1 cellular context compared by ENCODE assay signal in the genomic region with DNA sequence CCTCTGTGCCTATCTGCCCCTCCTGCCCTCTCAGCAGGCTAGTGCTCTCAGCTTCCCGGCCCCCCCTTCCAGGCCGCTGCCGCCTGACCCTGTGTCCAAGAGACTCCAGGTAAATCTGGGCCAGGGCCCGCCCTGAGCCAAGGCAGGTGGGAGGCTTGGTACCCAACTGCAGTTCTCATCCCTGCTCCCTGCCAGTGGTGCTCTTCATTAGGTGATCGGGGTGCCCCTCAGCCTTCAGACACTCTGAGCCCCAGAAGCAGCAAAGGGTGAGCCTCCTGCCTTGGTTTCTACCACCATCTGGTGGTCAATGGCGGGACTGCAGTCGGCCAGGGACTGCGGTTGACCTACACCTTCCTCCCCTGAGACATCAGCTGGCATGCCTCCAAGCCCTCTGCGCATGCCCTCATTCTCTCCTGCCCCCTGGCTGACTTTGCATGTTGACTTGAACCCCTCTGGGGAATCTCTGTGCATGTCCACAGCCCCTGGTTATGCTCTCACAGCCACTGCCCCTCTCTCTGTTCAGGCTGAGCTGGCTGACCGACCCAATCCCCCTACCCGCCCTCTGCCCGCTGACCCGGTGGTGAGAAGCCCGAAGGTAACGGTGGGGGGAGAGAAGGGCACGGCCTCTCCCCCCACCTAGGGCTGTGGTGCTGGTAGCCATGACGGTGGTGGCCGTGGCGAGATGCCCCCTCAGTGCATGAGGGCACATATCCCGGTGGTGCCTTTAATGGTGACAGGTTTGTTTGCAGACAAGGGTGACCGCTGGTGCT.
TF ChIP-seq lines count a peak whose summit lies in the region.

No MANE protein-coding gene starts in this region.

TF ChIP-seq in HepG2, 621 proteins besides CTCF, POLR2A, EP300 and RAD21 (continues in another document):
- TF ChIP-seq SCMH1 (CRISPR knock-in tag; IDR thresholded peaks at IDR 0.05; ENCODE audit: borderline replicate concordance) (no peak), MIER2 (CRISPR knock-in tag; IDR thresholded peaks at IDR 0.05) (0 out of 2 replicates have a peak, but pooled peaks have one; percentile 13), ZNF687 (CRISPR knock-in tag; IDR thresholded peaks at IDR 0.05) (peak; percentile 43), PAWR (CRISPR knock-in tag; IDR thresholded peaks at IDR 0.05; ENCODE audit: borderline replicate concordance) (no peak), BHLHE40 (IDR thresholded peaks at IDR 0.05; ENCODE audit: low read length) (peak; percentile 21; the same call in 1 of the 2 replicates), ZNF574 (CRISPR knock-in tag; IDR thresholded peaks at IDR 0.05) (peak; percentile 15; the same call in 1 of the 2 replicates), ZNF607 (CRISPR knock-in tag; IDR thresholded peaks at IDR 0.05; ENCODE audit: borderline replicate concordance) (0 out of 2 replicates have a peak, but pooled peaks have one; percentile 33), HNRNPH1 (optimal IDR thresholded peaks at IDR 0.05; ENCODE audit: low read depth, low read length) (no peak), GABPB1 (CRISPR knock-in tag; IDR thresholded peaks at IDR 0.05) (peak; percentile 49; the same call in 1 of the 2 replicates), ZBTB7A (CRISPR knock-in tag; IDR thresholded peaks at IDR 0.05) (0 out of 2 replicates have a peak, but pooled peaks have one; percentile 36), ZNF230 (CRISPR knock-in tag; IDR thresholded peaks at IDR 0.05) (0 out of 2 replicates have a peak, but pooled peaks have one; percentile 30), ZNF781 (CRISPR knock-in tag; IDR thresholded peaks at IDR 0.05; ENCODE audit: borderline replicate concordance, not compliant biosample characterization) (no peak), ZFX (CRISPR knock-in tag; IDR thresholded peaks at IDR 0.05; ENCODE audit: low read depth) (peak; percentile 30), SMC3 (IDR thresholded peaks at IDR 0.05; ENCODE audit: low read length) (peak; percentile 87), ZNF572 (CRISPR knock-in tag; IDR thresholded peaks at IDR 0.05) (0 out of 2 replicates have a peak, but pooled peaks have one; percentile 52), HMGXB4 (CRISPR knock-in tag; IDR thresholded peaks at IDR 0.05; ENCODE audit: borderline replicate concordance in 1 of 2, low read depth in 1 of 2) (peak in 1 of 2 experiments; percentile 47; a peak in 1 of 4 replicates), MEIS2 (CRISPR knock-in tag; IDR thresholded peaks at IDR 0.05) (0 out of 2 replicates have a peak, but pooled peaks have one; percentile 22), KMT2A (CRISPR knock-in tag; IDR thresholded peaks at IDR 0.05) (no peak), PRDM10 (CRISPR knock-in tag; IDR thresholded peaks at IDR 0.05; ENCODE audit: low read depth) (peak; percentile 75; the same call in 1 of the 2 replicates), MXI1 (IDR thresholded peaks at IDR 0.05; ENCODE audit: borderline replicate concordance, low read depth, low read length) (peak; percentile 39; the same call in 1 of the 3 replicates)
- TF ChIP-seq, protein P1, sequence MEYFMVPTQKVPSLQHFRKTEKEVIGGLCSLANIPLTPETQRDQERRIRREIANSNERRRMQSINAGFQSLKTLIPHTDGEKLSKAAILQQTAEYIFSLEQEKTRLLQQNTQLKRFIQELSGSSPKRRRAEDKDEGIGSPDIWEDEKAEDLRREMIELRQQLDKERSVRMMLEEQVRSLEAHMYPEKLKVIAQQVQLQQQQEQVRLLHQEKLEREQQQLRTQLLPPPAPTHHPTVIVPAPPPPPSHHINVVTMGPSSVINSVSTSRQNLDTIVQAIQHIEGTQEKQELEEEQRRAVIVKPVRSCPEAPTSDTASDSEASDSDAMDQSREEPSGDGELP (IDR thresholded peaks at IDR 0.05; ENCODE audit: borderline replicate concordance, low read depth) = no peak
- TF ChIP-seq, protein P2, sequence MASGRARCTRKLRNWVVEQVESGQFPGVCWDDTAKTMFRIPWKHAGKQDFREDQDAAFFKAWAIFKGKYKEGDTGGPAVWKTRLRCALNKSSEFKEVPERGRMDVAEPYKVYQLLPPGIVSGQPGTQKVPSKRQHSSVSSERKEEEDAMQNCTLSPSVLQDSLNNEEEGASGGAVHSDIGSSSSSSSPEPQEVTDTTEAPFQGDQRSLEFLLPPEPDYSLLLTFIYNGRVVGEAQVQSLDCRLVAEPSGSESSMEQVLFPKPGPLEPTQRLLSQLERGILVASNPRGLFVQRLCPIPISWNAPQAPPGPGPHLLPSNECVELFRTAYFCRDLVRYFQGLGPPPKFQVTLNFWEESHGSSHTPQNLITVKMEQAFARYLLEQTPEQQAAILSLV (CRISPR knock-in tag; IDR thresholded peaks at IDR 0.05; ENCODE audit: borderline replicate concordance) = peak; percentile 48; the same call in 1 of the 2 replicates
- TF ChIP-seq, protein P3, sequence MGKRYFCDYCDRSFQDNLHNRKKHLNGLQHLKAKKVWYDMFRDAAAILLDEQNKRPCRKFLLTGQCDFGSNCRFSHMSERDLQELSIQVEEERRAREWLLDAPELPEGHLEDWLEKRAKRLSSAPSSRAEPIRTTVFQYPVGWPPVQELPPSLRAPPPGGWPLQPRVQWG (CRISPR knock-in tag; IDR thresholded peaks at IDR 0.05; ENCODE audit: borderline replicate concordance, low read depth) = no peak
- TF ChIP-seq, protein P4, sequence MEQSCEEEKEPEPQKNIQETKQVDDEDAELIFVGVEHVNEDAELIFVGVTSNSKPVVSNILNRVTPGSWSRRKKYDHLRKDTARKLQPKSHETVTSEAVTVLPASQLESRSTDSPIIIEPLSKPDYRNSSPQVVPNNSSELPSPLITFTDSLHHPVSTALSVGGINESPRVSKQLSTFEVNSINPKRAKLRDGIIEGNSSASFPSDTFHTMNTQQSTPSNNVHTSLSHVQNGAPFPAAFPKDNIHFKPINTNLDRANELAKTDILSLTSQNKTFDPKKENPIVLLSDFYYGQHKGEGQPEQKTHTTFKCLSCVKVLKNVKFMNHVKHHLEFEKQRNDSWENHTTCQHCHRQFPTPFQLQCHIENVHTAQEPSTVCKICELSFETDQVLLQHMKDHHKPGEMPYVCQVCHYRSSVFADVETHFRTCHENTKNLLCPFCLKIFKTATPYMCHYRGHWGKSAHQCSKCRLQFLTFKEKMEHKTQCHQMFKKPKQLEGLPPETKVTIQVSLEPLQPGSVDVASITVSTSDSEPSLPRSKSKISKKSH (CRISPR knock-in tag; IDR thresholded peaks at IDR 0.05; ENCODE audit: borderline replicate concordance) = peak; percentile 26; the same call in 1 of the 2 replicates
- TF ChIP-seq, protein P5, sequence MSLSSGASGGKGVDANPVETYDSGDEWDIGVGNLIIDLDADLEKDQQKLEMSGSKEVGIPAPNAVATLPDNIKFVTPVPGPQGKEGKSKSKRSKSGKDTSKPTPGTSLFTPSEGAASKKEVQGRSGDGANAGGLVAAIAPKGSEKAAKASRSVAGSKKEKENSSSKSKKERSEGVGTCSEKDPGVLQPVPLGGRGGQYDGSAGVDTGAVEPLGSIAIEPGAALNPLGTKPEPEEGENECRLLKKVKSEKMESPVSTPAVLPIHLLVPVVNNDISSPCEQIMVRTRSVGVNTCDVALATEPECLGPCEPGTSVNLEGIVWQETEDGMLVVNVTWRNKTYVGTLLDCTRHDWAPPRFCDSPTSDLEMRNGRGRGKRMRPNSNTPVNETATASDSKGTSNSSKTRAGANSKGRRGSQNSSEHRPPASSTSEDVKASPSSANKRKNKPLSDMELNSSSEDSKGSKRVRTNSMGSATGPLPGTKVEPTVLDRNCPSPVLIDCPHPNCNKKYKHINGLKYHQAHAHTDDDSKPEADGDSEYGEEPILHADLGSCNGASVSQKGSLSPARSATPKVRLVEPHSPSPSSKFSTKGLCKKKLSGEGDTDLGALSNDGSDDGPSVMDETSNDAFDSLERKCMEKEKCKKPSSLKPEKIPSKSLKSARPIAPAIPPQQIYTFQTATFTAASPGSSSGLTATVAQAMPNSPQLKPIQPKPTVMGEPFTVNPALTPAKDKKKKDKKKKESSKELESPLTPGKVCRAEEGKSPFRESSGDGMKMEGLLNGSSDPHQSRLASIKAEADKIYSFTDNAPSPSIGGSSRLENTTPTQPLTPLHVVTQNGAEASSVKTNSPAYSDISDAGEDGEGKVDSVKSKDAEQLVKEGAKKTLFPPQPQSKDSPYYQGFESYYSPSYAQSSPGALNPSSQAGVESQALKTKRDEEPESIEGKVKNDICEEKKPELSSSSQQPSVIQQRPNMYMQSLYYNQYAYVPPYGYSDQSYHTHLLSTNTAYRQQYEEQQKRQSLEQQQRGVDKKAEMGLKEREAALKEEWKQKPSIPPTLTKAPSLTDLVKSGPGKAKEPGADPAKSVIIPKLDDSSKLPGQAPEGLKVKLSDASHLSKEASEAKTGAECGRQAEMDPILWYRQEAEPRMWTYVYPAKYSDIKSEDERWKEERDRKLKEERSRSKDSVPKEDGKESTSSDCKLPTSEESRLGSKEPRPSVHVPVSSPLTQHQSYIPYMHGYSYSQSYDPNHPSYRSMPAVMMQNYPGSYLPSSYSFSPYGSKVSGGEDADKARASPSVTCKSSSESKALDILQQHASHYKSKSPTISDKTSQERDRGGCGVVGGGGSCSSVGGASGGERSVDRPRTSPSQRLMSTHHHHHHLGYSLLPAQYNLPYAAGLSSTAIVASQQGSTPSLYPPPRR (CRISPR knock-in tag; IDR thresholded peaks at IDR 0.05; ENCODE audit: borderline replicate concordance) = 0 out of 2 replicates have a peak, but pooled peaks have one; percentile 33
